1 cellular context compared by ENCODE assay signal in the genomic region with DNA sequence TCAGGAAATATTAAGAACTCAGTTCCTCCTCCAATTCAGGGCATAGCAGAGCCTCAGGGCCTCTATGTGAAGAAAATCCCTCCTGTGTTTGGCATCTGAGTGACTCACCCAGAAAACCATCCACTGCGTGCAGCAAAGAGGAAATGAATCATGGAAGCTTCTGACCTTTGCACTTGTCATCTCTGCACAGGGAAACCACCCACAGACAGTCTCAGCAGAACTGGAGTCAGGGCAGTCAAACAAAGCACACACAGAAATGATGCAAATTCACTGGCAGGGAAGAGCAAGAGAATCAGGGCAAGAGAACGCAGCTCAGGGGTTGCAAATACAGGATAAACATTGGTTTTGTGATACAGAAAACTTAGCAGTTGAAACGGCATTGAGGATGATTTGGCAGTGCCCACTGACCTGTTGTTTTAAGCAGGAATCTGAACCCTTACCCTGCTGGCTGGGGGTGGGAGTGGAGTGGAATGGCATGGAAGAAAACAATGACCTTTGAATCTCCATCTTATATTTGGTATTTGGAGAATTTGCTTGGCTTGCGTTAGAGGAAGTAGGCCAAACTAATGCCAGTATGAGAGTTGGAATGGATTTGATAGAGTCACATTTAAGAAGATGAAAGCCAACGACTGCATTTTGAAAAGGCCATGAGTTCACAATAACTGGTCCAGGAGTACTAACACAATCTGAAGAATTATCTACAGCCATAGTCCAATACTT.
A peak's percentile ranks its signal among the peaks of the same experiment; 100 is the strongest.
TF ChIP-seq lines count a peak whose summit lies in the region.

No MANE protein-coding gene starts in this region.

TF ChIP-seq in GM12878, 131 proteins besides CTCF, POLR2A, EP300 and RAD21 (continued from another document and continues in another):
- TF ChIP-seq, protein P1, sequence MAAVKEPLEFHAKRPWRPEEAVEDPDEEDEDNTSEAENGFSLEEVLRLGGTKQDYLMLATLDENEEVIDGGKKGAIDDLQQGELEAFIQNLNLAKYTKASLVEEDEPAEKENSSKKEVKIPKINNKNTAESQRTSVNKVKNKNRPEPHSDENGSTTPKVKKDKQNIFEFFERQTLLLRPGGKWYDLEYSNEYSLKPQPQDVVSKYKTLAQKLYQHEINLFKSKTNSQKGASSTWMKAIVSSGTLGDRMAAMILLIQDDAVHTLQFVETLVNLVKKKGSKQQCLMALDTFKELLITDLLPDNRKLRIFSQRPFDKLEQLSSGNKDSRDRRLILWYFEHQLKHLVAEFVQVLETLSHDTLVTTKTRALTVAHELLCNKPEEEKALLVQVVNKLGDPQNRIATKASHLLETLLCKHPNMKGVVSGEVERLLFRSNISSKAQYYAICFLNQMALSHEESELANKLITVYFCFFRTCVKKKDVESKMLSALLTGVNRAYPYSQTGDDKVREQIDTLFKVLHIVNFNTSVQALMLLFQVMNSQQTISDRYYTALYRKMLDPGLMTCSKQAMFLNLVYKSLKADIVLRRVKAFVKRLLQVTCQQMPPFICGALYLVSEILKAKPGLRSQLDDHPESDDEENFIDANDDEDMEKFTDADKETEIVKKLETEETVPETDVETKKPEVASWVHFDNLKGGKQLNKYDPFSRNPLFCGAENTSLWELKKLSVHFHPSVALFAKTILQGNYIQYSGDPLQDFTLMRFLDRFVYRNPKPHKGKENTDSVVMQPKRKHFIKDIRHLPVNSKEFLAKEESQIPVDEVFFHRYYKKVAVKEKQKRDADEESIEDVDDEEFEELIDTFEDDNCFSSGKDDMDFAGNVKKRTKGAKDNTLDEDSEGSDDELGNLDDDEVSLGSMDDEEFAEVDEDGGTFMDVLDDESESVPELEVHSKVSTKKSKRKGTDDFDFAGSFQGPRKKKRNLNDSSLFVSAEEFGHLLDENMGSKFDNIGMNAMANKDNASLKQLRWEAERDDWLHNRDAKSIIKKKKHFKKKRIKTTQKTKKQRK (IDR thresholded peaks at IDR 0.05; ENCODE audit: low read depth, low read length) = no peak
- TF ChIP-seq, protein P2, sequence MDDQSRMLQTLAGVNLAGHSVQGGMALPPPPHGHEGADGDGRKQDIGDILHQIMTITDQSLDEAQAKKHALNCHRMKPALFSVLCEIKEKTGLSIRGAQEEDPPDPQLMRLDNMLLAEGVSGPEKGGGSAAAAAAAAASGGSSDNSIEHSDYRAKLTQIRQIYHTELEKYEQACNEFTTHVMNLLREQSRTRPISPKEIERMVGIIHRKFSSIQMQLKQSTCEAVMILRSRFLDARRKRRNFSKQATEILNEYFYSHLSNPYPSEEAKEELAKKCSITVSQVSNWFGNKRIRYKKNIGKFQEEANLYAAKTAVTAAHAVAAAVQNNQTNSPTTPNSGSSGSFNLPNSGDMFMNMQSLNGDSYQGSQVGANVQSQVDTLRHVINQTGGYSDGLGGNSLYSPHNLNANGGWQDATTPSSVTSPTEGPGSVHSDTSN (IDR thresholded peaks at IDR 0.05; ENCODE audit: insufficient replicate concordance, low read depth, low read length) = peak; percentile 73
- 0 out of 2 replicates have a peak, but pooled peaks have one; percentile 70 for TF ChIP-seq GATAD2B (conservative IDR thresholded peaks at IDR 0.05; ENCODE audit: low read depth)
- TF ChIP-seq STAT3 (IDR thresholded peaks at IDR 0.05; ENCODE audit: low read depth, low read length) = 0 out of 2 replicates have a peak, but pooled peaks have one; percentile 28
- peak; percentile 63; the same call in 1 of the 2 replicates for TF ChIP-seq CBFB (IDR thresholded peaks at IDR 0.05; ENCODE audit: low read depth)
- TF ChIP-seq, protein P3, sequence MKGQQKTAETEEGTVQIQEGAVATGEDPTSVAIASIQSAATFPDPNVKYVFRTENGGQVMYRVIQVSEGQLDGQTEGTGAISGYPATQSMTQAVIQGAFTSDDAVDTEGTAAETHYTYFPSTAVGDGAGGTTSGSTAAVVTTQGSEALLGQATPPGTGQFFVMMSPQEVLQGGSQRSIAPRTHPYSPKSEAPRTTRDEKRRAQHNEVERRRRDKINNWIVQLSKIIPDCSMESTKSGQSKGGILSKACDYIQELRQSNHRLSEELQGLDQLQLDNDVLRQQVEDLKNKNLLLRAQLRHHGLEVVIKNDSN (IDR thresholded peaks at IDR 0.05; ENCODE audit: borderline replicate concordance, extremely low read length, insufficient read depth, low read depth, low read length) = no peak
- peak; percentile 93 for TF ChIP-seq NFIC (IDR thresholded peaks at IDR 0.05; ENCODE audit: low read depth, low read length)
- no peak for TF ChIP-seq HDAC6 (IDR thresholded peaks at IDR 0.05; ENCODE audit: unreplicated experiment)
- TF ChIP-seq, protein P4, sequence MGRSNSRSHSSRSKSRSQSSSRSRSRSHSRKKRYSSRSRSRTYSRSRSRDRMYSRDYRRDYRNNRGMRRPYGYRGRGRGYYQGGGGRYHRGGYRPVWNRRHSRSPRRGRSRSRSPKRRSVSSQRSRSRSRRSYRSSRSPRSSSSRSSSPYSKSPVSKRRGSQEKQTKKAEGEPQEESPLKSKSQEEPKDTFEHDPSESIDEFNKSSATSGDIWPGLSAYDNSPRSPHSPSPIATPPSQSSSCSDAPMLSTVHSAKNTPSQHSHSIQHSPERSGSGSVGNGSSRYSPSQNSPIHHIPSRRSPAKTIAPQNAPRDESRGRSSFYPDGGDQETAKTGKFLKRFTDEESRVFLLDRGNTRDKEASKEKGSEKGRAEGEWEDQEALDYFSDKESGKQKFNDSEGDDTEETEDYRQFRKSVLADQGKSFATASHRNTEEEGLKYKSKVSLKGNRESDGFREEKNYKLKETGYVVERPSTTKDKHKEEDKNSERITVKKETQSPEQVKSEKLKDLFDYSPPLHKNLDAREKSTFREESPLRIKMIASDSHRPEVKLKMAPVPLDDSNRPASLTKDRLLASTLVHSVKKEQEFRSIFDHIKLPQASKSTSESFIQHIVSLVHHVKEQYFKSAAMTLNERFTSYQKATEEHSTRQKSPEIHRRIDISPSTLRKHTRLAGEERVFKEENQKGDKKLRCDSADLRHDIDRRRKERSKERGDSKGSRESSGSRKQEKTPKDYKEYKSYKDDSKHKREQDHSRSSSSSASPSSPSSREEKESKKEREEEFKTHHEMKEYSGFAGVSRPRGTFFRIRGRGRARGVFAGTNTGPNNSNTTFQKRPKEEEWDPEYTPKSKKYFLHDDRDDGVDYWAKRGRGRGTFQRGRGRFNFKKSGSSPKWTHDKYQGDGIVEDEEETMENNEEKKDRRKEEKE (IDR thresholded peaks at IDR 0.05) = no peak
- TF ChIP-seq, protein P5, sequence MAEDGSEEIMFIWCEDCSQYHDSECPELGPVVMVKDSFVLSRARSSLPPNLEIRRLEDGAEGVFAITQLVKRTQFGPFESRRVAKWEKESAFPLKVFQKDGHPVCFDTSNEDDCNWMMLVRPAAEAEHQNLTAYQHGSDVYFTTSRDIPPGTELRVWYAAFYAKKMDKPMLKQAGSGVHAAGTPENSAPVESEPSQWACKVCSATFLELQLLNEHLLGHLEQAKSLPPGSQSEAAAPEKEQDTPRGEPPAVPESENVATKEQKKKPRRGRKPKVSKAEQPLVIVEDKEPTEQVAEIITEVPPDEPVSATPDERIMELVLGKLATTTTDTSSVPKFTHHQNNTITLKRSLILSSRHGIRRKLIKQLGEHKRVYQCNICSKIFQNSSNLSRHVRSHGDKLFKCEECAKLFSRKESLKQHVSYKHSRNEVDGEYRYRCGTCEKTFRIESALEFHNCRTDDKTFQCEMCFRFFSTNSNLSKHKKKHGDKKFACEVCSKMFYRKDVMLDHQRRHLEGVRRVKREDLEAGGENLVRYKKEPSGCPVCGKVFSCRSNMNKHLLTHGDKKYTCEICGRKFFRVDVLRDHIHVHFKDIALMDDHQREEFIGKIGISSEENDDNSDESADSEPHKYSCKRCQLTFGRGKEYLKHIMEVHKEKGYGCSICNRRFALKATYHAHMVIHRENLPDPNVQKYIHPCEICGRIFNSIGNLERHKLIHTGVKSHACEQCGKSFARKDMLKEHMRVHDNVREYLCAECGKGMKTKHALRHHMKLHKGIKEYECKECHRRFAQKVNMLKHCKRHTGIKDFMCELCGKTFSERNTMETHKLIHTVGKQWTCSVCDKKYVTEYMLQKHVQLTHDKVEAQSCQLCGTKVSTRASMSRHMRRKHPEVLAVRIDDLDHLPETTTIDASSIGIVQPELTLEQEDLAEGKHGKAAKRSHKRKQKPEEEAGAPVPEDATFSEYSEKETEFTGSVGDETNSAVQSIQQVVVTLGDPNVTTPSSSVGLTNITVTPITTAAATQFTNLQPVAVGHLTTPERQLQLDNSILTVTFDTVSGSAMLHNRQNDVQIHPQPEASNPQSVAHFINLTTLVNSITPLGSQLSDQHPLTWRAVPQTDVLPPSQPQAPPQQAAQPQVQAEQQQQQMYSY (CRISPR knock-in tag; IDR thresholded peaks at IDR 0.05) = no peak
- TF ChIP-seq, protein P6, sequence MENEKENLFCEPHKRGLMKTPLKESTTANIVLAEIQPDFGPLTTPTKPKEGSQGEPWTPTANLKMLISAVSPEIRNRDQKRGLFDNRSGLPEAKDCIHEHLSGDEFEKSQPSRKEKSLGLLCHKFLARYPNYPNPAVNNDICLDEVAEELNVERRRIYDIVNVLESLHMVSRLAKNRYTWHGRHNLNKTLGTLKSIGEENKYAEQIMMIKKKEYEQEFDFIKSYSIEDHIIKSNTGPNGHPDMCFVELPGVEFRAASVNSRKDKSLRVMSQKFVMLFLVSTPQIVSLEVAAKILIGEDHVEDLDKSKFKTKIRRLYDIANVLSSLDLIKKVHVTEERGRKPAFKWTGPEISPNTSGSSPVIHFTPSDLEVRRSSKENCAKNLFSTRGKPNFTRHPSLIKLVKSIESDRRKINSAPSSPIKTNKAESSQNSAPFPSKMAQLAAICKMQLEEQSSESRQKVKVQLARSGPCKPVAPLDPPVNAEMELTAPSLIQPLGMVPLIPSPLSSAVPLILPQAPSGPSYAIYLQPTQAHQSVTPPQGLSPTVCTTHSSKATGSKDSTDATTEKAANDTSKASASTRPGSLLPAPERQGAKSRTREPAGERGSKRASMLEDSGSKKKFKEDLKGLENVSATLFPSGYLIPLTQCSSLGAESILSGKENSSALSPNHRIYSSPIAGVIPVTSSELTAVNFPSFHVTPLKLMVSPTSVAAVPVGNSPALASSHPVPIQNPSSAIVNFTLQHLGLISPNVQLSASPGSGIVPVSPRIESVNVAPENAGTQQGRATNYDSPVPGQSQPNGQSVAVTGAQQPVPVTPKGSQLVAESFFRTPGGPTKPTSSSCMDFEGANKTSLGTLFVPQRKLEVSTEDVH (IDR thresholded peaks at IDR 0.05; ENCODE audit: low read depth, partially characterized antibody) = peak; percentile 31
- no peak for TF ChIP-seq WRNIP1 (IDR thresholded peaks at IDR 0.05; ENCODE audit: borderline replicate concordance, low read depth, low read length)
- TF ChIP-seq, protein P7, sequence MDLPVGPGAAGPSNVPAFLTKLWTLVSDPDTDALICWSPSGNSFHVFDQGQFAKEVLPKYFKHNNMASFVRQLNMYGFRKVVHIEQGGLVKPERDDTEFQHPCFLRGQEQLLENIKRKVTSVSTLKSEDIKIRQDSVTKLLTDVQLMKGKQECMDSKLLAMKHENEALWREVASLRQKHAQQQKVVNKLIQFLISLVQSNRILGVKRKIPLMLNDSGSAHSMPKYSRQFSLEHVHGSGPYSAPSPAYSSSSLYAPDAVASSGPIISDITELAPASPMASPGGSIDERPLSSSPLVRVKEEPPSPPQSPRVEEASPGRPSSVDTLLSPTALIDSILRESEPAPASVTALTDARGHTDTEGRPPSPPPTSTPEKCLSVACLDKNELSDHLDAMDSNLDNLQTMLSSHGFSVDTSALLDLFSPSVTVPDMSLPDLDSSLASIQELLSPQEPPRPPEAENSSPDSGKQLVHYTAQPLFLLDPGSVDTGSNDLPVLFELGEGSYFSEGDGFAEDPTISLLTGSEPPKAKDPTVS (IDR thresholded peaks at IDR 0.05; ENCODE audit: low read depth, low read length) = no peak
- peak; percentile 96 for TF ChIP-seq FOXM1 (IDR thresholded peaks at IDR 0.05; ENCODE audit: low read depth, low read length)
- TF ChIP-seq CHD1 (IDR thresholded peaks at IDR 0.05; ENCODE audit: low read depth, low read length) = no peak
- peak; percentile 96; the same call in 2 of the 3 replicates for TF ChIP-seq POU2F2 (IDR thresholded peaks at IDR 0.05; ENCODE audit: borderline replicate concordance, low read depth, low read length)
- no peak for TF ChIP-seq RBBP5 (conservative IDR thresholded peaks at IDR 0.05)
- TF ChIP-seq CHD4 (IDR thresholded peaks at IDR 0.05) = no peak
- TF ChIP-seq, protein P8, sequence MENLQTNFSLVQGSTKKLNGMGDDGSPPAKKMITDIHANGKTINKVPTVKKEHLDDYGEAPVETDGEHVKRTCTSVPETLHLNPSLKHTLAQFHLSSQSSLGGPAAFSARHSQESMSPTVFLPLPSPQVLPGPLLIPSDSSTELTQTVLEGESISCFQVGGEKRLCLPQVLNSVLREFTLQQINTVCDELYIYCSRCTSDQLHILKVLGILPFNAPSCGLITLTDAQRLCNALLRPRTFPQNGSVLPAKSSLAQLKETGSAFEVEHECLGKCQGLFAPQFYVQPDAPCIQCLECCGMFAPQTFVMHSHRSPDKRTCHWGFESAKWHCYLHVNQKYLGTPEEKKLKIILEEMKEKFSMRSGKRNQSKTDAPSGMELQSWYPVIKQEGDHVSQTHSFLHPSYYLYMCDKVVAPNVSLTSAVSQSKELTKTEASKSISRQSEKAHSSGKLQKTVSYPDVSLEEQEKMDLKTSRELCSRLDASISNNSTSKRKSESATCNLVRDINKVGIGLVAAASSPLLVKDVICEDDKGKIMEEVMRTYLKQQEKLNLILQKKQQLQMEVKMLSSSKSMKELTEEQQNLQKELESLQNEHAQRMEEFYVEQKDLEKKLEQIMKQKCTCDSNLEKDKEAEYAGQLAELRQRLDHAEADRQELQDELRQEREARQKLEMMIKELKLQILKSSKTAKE (IDR thresholded peaks at IDR 0.05; ENCODE audit: low read depth, poor library complexity, severe bottlenecking) = peak; percentile 87
- TF ChIP-seq ZNF207 (IDR thresholded peaks at IDR 0.05; ENCODE audit: borderline replicate concordance) = peak; percentile 35; the same call in 1 of the 2 replicates
- TF ChIP-seq, protein P9, sequence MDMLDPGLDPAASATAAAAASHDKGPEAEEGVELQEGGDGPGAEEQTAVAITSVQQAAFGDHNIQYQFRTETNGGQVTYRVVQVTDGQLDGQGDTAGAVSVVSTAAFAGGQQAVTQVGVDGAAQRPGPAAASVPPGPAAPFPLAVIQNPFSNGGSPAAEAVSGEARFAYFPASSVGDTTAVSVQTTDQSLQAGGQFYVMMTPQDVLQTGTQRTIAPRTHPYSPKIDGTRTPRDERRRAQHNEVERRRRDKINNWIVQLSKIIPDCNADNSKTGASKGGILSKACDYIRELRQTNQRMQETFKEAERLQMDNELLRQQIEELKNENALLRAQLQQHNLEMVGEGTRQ (IDR thresholded peaks at IDR 0.05; ENCODE audit: borderline replicate concordance, low read depth, low read length) = no peak
- TF ChIP-seq, protein P10, sequence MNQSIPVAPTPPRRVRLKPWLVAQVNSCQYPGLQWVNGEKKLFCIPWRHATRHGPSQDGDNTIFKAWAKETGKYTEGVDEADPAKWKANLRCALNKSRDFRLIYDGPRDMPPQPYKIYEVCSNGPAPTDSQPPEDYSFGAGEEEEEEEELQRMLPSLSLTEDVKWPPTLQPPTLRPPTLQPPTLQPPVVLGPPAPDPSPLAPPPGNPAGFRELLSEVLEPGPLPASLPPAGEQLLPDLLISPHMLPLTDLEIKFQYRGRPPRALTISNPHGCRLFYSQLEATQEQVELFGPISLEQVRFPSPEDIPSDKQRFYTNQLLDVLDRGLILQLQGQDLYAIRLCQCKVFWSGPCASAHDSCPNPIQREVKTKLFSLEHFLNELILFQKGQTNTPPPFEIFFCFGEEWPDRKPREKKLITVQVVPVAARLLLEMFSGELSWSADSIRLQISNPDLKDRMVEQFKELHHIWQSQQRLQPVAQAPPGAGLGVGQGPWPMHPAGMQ (IDR thresholded peaks at IDR 0.05; ENCODE audit: borderline replicate concordance) = no peak
- peak; percentile 82; the same call in 1 of the 2 replicates for TF ChIP-seq BMI1 (IDR thresholded peaks at IDR 0.05; ENCODE audit: borderline replicate concordance)
- peak; percentile 98 for TF ChIP-seq DPF2 (IDR thresholded peaks at IDR 0.05)
- peak in 1 of 2 experiments; percentile 80; a peak in 2 of 4 replicates for TF ChIP-seq SRF (IDR thresholded peaks at IDR 0.05; ENCODE audit: low read depth in 2 of 2, low read length in 2 of 2)
- TF ChIP-seq ZNF24 (IDR thresholded peaks at IDR 0.05) = peak; percentile 60; the same call in 1 of the 2 replicates
- peak; percentile 90 for TF ChIP-seq RUNX3 (IDR thresholded peaks at IDR 0.05; ENCODE audit: low read length)
- 0 out of 2 replicates have a peak, but pooled peaks have one; percentile 30 for TF ChIP-seq CBX5 (IDR thresholded peaks at IDR 0.05; ENCODE audit: low read depth)
